ENCODE assay signal across 8 cellular contexts in the genomic region with DNA sequence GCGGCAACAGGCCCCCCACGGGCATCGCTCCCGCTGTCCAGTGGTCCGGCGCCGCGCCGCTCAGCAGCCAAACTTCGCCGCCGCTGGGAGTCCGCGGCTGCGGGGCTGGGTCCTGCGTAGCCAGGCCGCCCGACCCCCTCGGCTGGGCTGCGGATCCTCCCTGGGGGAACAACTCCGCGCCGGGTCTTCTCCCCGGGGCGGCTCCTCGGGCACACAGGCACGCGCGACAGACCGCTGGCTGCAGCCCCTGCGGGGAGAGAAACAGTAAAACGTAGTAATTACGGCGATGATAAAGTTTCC. TPM values are rescaled to one million over a fixed set of nuclear protein-coding genes. Genes with fewer than 3 reads are reported as not detected.
A peak's percentile ranks its signal among the peaks of the same experiment; 100 is the strongest.
DNase-seq lines count a peak whose midpoint lies in the region; ATAC-seq, FAIRE-seq and TF ChIP-seq lines count a peak whose summit lies in the region.

No MANE protein-coding gene starts in this region.

- CTCF ChIA-PET in Calu3 (lab: Charles Lee), result no interaction called here

- no peak overlapping the region for H3K27ac ChIP-seq in SJSA1
- peak overlapping the region; percentile 77 to 99 (median 90) for H3K27ac ChIP-seq in pancreas

- H3K36me3 ChIP-seq in SJSA1 (no peaks in the 10 kb centered on the region), pancreas (no peaks in the 10 kb centered on the region)

- H3K4me3 ChIP-seq in SJSA1 (peak overlapping the region; percentile 49), fibroblast of pulmonary artery (replicated peaks; ENCODE audit: low read depth, low read length) (peak overlapping the region; percentile 90), pancreas (peak overlapping the region; percentile 90 to 97 (median 95))

- FAIRE-seq in pancreas (lab: Jason Lieb, UNC), result no peak

- peaks cover 30% of the 10 kb centered on the region for H3K36me3 Mint-ChIP-seq in Calu3 (ENCODE audit: insufficient read depth, unreplicated experiment)

- intact Hi-C loops in Calu3 (cut with micrococcal nuclease; ENCODE audit: unreplicated experiment) (no loop called here), pancreas (cut with DNase I) (loop anchor here in 1 of 3 donors (5.0 kb wide), 1 partner anchor 212 kb away; no protein-coding TSS in a partner anchor)

- H3K9me3 Mint-ChIP-seq in Calu3 (ENCODE audit: low read depth, unreplicated experiment), result no peaks in the 10 kb centered on the region

- DNase-seq in Calu3 (no peak), SJSA1 (ENCODE audit: low read depth in 1 of 2, low spot score in 2 of 2) (peak in 1 of 2 experiments; percentile 19), fibroblast of pulmonary artery (ENCODE audit: low read depth) (no peak), pancreas (peak in 2 of 6 donors; percentile 10 to 83), kidney tubule cell (ENCODE audit: low spot score) (no peak)
- DNase-seq in NK-92 treated with Interleukin-12 subunit alpha and Interleukin-12 subunit beta, amount 100 ng/mL, for 24 hours (lab: John Stamatoyannopoulos, UW), result no peak
- no peak for DNase-seq in stimulated activated CD4-positive, alpha-beta T cell treated with anti-CD3 and anti-CD28 coated beads, Interleukin-4, amount 100 ng/mL, for 1 hour

- H3K9me3 ChIP-seq in SJSA1 (replicated peaks), result 0 out of 2 replicates have a peak, but pooled peaks cover 3% of the 10 kb centered on the region
- no peaks in the 10 kb centered on the region for H3K9me3 ChIP-seq in pancreas

- peak overlapping the region; percentile 77 for H3K4me3 Mint-ChIP-seq in Calu3 (ENCODE audit: low read depth, unreplicated experiment)

- no peaks in the 10 kb centered on the region for H3K27me3 Mint-ChIP-seq in Calu3 (ENCODE audit: unreplicated experiment)

- 0 to 1% methylated on average over 27 to 34 of the region's 34 CpGs for WGBS in pancreas, 2 donors

- BruUV-seq in Calu3 (replicated peaks; lab: Mats Ljungman, UMichigan), result no TSS peak

- peaks cover 24% of the 10 kb centered on the region for H3K4me1 Mint-ChIP-seq in Calu3 (ENCODE audit: low read depth, unreplicated experiment)

- no peak overlapping the region for H3K27ac Mint-ChIP-seq in Calu3 (ENCODE audit: unreplicated experiment)

- no peak for TF ChIP-seq CTCF in Calu3 (IDR thresholded peaks at IDR 0.05; ENCODE audit: unreplicated experiment)
- no peak for TF ChIP-seq CTCF in fibroblast of pulmonary artery (IDR thresholded peaks at IDR 0.05; ENCODE audit: low read length, missing control alignments)
- no peak for TF ChIP-seq CTCF in pancreas (IDR thresholded peaks at IDR 0.05)

- peak; percentile 1 for ATAC-seq in GM21786 (IDR thresholded peaks at IDR 0.05; ENCODE audit: unreplicated experiment)
- peak; percentile 0 to 7 (median 2) for ATAC-seq in pancreas

- H3K4me1 ChIP-seq in SJSA1 (replicated peaks) (peaks cover 18% of the 10 kb centered on the region), pancreas (peaks cover 11 to 19% (median 17%) of the 10 kb centered on the region in 3 donors)

- H3K27me3 ChIP-seq in SJSA1 (replicated peaks) (peaks cover 55% of the 10 kb centered on the region), pancreas (no peaks in the 10 kb centered on the region)

RNA-seq across cellular contexts. Expression of a gene that starts 0.6 kb away (rescaled TPM):
- total RNA-seq in Calu3 (2022), result 13.3 and 13.7 TPM in 2 replicates
- 0.06 and 1.3 TPM in 2 replicates for total RNA-seq in SJSA1 (2014; rRNA removed; shearing (Covaris generic))
- 10 to 100 TPM; 19.1 to 86.1 (median 35.7) TPM for total RNA-seq in pancreas
- 10 to 100 TPM; 11.7 to 27.7 TPM for polyA plus RNA-seq in pancreas
